In the genomic region with DNA sequence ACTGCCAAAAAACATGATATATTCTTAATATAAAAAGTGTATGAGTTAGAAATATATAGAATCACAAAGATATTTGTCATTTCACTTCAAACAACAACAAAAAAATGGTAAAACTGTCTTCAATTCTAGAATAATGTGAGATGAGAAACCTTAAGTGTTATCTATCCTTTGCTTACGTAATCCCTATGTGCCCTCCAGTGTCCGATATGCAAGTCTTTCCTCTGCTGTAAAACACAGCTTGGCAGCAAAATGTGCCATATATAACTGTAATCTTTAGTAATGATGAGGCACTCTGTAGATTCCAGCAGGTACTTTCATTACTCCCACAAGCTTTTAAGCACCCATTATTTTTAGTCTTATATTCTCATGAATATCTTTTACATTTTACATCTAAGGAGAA, we compare ENCODE assay signal across 19 cellular contexts.
"Had no signal": no experiment of that assay in that cellular context is flagged by ENCODE, and none has a peak within 500 bp of the region (broad histone marks: within the 10 kb centered on the region; RNA-seq: fewer than 3 reads in every experiment).

No MANE protein-coding gene starts in this region.

- H3K9me3 ChIP-seq: MG63, SK-N-SH had no signal

- H3K36me3 ChIP-seq: MG63 had no signal

- H3K4me3 ChIP-seq: MG63 had no signal

- H3K27me3 ChIP-seq: MG63 had no signal

- H3K9ac ChIP-seq: SK-N-SH had no signal

- DNase-seq: IMR-90, Karpas-422, KG1, MG63, NCI-H1092, NCI-H1105 treated with DMSO at 0.1 percent for 48 hours, NCI-H1417 treated with DMSO at 0.1 percent for 48 hours, NCI-H146, NCI-H1694 treated with DMSO at 0.1 percent for 48 hours, NCI-H1930, NCI-H2227 treated with DMSO at 0.1 percent for 48 hours, NCI-H524, NCI-H69, NCI-H774, PC-3, SHP77, SK-N-SH had no signal

- H3K4me2 ChIP-seq: SK-N-SH had no signal

- H3K27ac ChIP-seq: RWPE1 had no signal

- ATAC-seq: Panc1, PC-3 had no signal
